ENCODE assay signal across 39 cellular contexts in genomic region chr1:11598461-11598860, GRCh38. TPM values are rescaled to one million over a fixed set of nuclear protein-coding genes. Genes with fewer than 3 reads are reported as not detected.
DNase-seq lines count a peak whose midpoint lies in the region; ATAC-seq, FAIRE-seq and TF ChIP-seq lines count a peak whose summit lies in the region.
"Had no signal": no experiment of that assay in that cellular context is flagged by ENCODE, and none has a peak within 500 bp of the region (broad histone marks: within the 10 kb centered on the region; RNA-seq: fewer than 3 reads in every experiment).

No MANE protein-coding gene starts in this region.

- no peaks in the 10 kb centered on the region for H3K36me3 Mint-ChIP-seq in astrocyte (ENCODE audit: low read depth, unreplicated experiment)
- H3K36me3 Mint-ChIP-seq: naive thymus-derived CD8-positive, alpha-beta T cell; stimulated activated memory B cell treated with anti-CD40 and anti-IgM and Interleukin-4, amounts not matched to agents 10 μg/mL and 1 μg/mL and 100 μg/mL, for 72 hours had no signal

- H3K27ac Mint-ChIP-seq in astrocyte (ENCODE audit: unreplicated experiment): no peak overlapping the region
- H3K27ac Mint-ChIP-seq: activated naive CD4-positive, alpha-beta T cell treated with anti-CD3 and anti-CD28 coated beads for 36 hours; activated T-helper 1 cell treated with anti-CD3 and anti-CD28 coated beads, Interleukin-12 subunit alpha, Interleukin-12 subunit beta, Interleukin-2, Interleukin-4 antibody, amounts not matched to agents 30 ng/mL and 10 ng/mL and 1 ng/mL, durations not matched to agents 14 hours and 24 hours and 36 hours; naive thymus-derived CD8-positive, alpha-beta T cell; stimulated activated memory B cell treated with anti-CD40 and anti-IgM and Interleukin-4, amounts not matched to agents 10 μg/mL and 1 μg/mL and 100 μg/mL, for 72 hours; T-helper 17 cell had no signal

- TF ChIP-seq EP300 in ovary (IDR thresholded peaks at IDR 0.05): no peak

- FAIRE-seq in astrocyte (lab: Jason Lieb, UNC): no peak
- FAIRE-seq: colon, K562 had no signal

- WGBS in ovary, 3 donors: 77 to 83% (median 79%) methylated on average over 5 of the region's 5 CpGs

- H3K27me3 ChIP-seq in astrocyte (ENCODE audit: insufficient read depth, low read length): peaks cover 7% of the 10 kb centered on the region
- peaks cover 20% of the 10 kb centered on the region for H3K27me3 ChIP-seq in foreskin keratinocyte
- H3K27me3 ChIP-seq in ovary: no peaks in the 10 kb centered on the region

- ATAC-seq in foreskin keratinocyte (peak; percentile 26), HG02884 (IDR thresholded peaks at IDR 0.05; ENCODE audit: unreplicated experiment) (no peak), GM21717 (IDR thresholded peaks at IDR 0.05; ENCODE audit: unreplicated experiment) (no peak)
- ATAC-seq: activated CD4-positive, CD25-positive, alpha-beta regulatory T cell treated with anti-CD3 and anti-CD28 coated beads, Interleukin-2, amount 50 U/mL, for 24 hours; heart right ventricle; K562; lower lobe of right lung; naive thymus-derived CD8-positive, alpha-beta T cell; PC-3; SK-N-SH treated with all-trans-retinoic acid at 6 μM for 48 hours; stimulated activated memory B cell treated with anti-CD40 and anti-IgM and Interleukin-4, amounts not matched to agents 10 μg/mL and 1 μg/mL and 100 μg/mL, for 72 hours; T-helper 17 cell had no signal

- H3K4me1 ChIP-seq in astrocyte (ENCODE audit: insufficient read depth, low read length): no peaks in the 10 kb centered on the region
- no peaks in the 10 kb centered on the region for H3K4me1 ChIP-seq in foreskin keratinocyte
- H3K4me1 ChIP-seq in ovary (ENCODE audit: insufficient read depth): no peaks in the 10 kb centered on the region
- H3K4me1 ChIP-seq: adrenal gland had no signal

- no peaks in the 10 kb centered on the region for H3K4me1 Mint-ChIP-seq in astrocyte (ENCODE audit: low read depth, unreplicated experiment)
- H3K4me1 Mint-ChIP-seq: naive thymus-derived CD8-positive, alpha-beta T cell; stimulated activated memory B cell treated with anti-CD40 and anti-IgM and Interleukin-4, amounts not matched to agents 10 μg/mL and 1 μg/mL and 100 μg/mL, for 72 hours had no signal

- TF ChIP-seq CTCF in AG10803 (conservative IDR thresholded peaks at IDR 0.05; ENCODE audit: low read length): no peak
- no peak for TF ChIP-seq CTCF in astrocyte (IDR thresholded peaks at IDR 0.05; ENCODE audit: insufficient read depth, low read depth, low read length)
- TF ChIP-seq CTCF in foreskin keratinocyte (conservative IDR thresholded peaks at IDR 0.05): no peak
- no peak for TF ChIP-seq CTCF in ovary (IDR thresholded peaks at IDR 0.05)

- no peak overlapping the region for H3K4me3 Mint-ChIP-seq in astrocyte (ENCODE audit: unreplicated experiment)
- H3K4me3 Mint-ChIP-seq: activated naive CD4-positive, alpha-beta T cell treated with anti-CD3 and anti-CD28 coated beads for 36 hours; activated T-helper 1 cell treated with anti-CD3 and anti-CD28 coated beads, Interleukin-12 subunit alpha, Interleukin-12 subunit beta, Interleukin-2, Interleukin-4 antibody, amounts not matched to agents 30 ng/mL and 10 ng/mL and 1 ng/mL, durations not matched to agents 14 hours and 24 hours and 36 hours; naive thymus-derived CD8-positive, alpha-beta T cell; stimulated activated memory B cell treated with anti-CD40 and anti-IgM and Interleukin-4, amounts not matched to agents 10 μg/mL and 1 μg/mL and 100 μg/mL, for 72 hours; T-helper 17 cell had no signal

- no peaks in the 10 kb centered on the region for H3K36me3 ChIP-seq in astrocyte (ENCODE audit: insufficient read depth, low read length)
- H3K36me3 ChIP-seq in ovary: no peaks in the 10 kb centered on the region
- H3K36me3 ChIP-seq: adrenal gland, heart right ventricle, lower lobe of right lung had no signal

- no peaks in the 10 kb centered on the region for H3K79me2 ChIP-seq in astrocyte (ENCODE audit: insufficient read depth, low read length)

- peaks cover 33% of the 10 kb centered on the region for H3K27me3 Mint-ChIP-seq in astrocyte (ENCODE audit: low read depth, unreplicated experiment)

- no peak overlapping the region for H2AFZ ChIP-seq in astrocyte (ENCODE audit: low read depth, low read length)

- H3K9ac ChIP-seq in astrocyte (ENCODE audit: low read length): no peak overlapping the region

- no peak overlapping the region for H3K4me2 ChIP-seq in astrocyte (ENCODE audit: low read length)

- H3K9me3 Mint-ChIP-seq in astrocyte (ENCODE audit: unreplicated experiment): peaks cover 5% of the 10 kb centered on the region
- H3K9me3 Mint-ChIP-seq: activated naive CD4-positive, alpha-beta T cell treated with anti-CD3 and anti-CD28 coated beads for 36 hours; activated T-helper 1 cell treated with anti-CD3 and anti-CD28 coated beads, Interleukin-12 subunit alpha, Interleukin-12 subunit beta, Interleukin-2, Interleukin-4 antibody, amounts not matched to agents 30 ng/mL and 10 ng/mL and 1 ng/mL, durations not matched to agents 14 hours and 24 hours and 36 hours; naive thymus-derived CD8-positive, alpha-beta T cell; stimulated activated memory B cell treated with anti-CD40 and anti-IgM and Interleukin-4, amounts not matched to agents 10 μg/mL and 1 μg/mL and 100 μg/mL, for 72 hours had no signal

- H3K9me3 ChIP-seq in astrocyte (ENCODE audit: insufficient read depth, low read depth, low read length) (no peaks in the 10 kb centered on the region), ovary (no peaks in the 10 kb centered on the region)
- H3K9me3 ChIP-seq: adrenal gland, heart right ventricle, lower lobe of right lung had no signal

- no peaks in the 10 kb centered on the region for H4K20me1 ChIP-seq in astrocyte (ENCODE audit: insufficient read depth, low read length)

- intact Hi-C loops in ovary (cut with DNase I): no loop called here

- DNase-seq in AG10803 (ENCODE audit: low read depth): peak; percentile 23
- peak; percentile 40 for DNase-seq in HCEC 1CT
- DNase-seq in astrocyte (ENCODE audit: low read depth): peak; percentile 25
- peak; percentile 5 to 23 for DNase-seq in foreskin keratinocyte
- DNase-seq in mucosa of gallbladder (ENCODE audit: low spot score): no peak
- DNase-seq in ovary: no peak
- DNase-seq: ACHN; activated CD4-positive, alpha-beta T cell treated with anti-CD3 and anti-CD28 coated beads, Interleukin-2, amount 50 U/mL, for 48 hours; activated CD8-positive, alpha-beta memory T cell treated with anti-CD3 and anti-CD28 coated beads, Interleukin-2, amount 50 U/mL, for 48 hours; activated naive CD4-positive, alpha-beta T cell treated with anti-CD3 and anti-CD28 coated beads for 36 hours; adrenal gland; C1 segment of cervical spinal cord; COR-L47; effector CD4-positive, alpha-beta T cell; foreskin melanocyte; GDM1; heart right ventricle; kidney glomerular epithelial cell; lower lobe of right lung; naive thymus-derived CD8-positive, alpha-beta T cell; NCI-H2029 treated with DMSO at 0.1 percent for 48 hours; NCI-H526 treated with DMSO at 0.1 percent for 48 hours; nucleus accumbens; PC-3; Right ventricle myocardium superior; stimulated activated CD4-positive, alpha-beta T cell treated with anti-CD3 and anti-CD28 coated beads, Interleukin-15, amount 100 ng/mL, for 24 hours; substantia nigra; T-helper 17 cell; trophoblast cell had no signal

- TF ChIP-seq POLR2A in ovary (IDR thresholded peaks at IDR 0.05): no peak

- H3K27ac ChIP-seq in astrocyte (ENCODE audit: low read depth, low read length) (no peak overlapping the region), foreskin keratinocyte (no peak overlapping the region), ovary (no peak overlapping the region)
- H3K27ac ChIP-seq: adrenal gland, epithelial cell of prostate, heart right ventricle, lower lobe of right lung had no signal

- H3K4me3 ChIP-seq in AG10803 (ENCODE audit: low read length): no peak overlapping the region
- no peak overlapping the region for H3K4me3 ChIP-seq in astrocyte (ENCODE audit: insufficient read depth, low read depth, low read length)
- no peak overlapping the region for H3K4me3 ChIP-seq in ovary
- H3K4me3 ChIP-seq: adrenal gland, heart right ventricle, K562, lower lobe of right lung had no signal

RNA-seq across cellular contexts. Expression of gene FBXO2, which starts 55.8 kb away (rescaled TPM):
- total RNA-seq in astrocyte (54.9 and 64.0 TPM in 2 replicates), foreskin keratinocyte (30.9 and 35.0 TPM in 2 replicates), mucosa of gallbladder (22.0 TPM), ovary (10 to 100 TPM in 1 of 7 donors, 1 to 10 TPM in 6; 1.3 to 17.6 (median 3.1) TPM)
- polyA plus RNA-seq in foreskin keratinocyte (42.6 and 57.7 TPM in 2 replicates), ovary (1 to 10 TPM in 1 of 2 donors, under 1 TPM in 1; 0.50 to 1.5 TPM)
- total RNA-seq: HT-29 had no signal

RNA-seq across cellular contexts. Expression of gene FBXO44, which starts 56.2 kb away (rescaled TPM):
- total RNA-seq in astrocyte: 31.6 and 34.4 TPM in 2 replicates
- 23.3 and 23.8 TPM in 2 replicates for total RNA-seq in foreskin keratinocyte
- polyA plus RNA-seq in foreskin keratinocyte: 29.4 and 31.2 TPM in 2 replicates
- 43.6 TPM for total RNA-seq in mucosa of gallbladder
- total RNA-seq in ovary: 10 to 100 TPM; 15.0 to 20.8 (median 17.5) TPM
- 10 to 100 TPM in 1 of 2 donors, 1 to 10 TPM in 1; 4.2 to 20.8 TPM for polyA plus RNA-seq in ovary

Comparison
In these comparisons a context has a peak if more than half of its experiments do, and no peak if none do; other contexts are left out.
1. DNase-seq: peak in AG10803 (single experiment), HCEC 1CT (single experiment), astrocyte (single experiment) and foreskin keratinocyte (2 of 2); none in mucosa of gallbladder (single experiment) and ovary (0 of 5).